Comparison of ENCODE assay signal across 11 cellular contexts in the genomic region with DNA sequence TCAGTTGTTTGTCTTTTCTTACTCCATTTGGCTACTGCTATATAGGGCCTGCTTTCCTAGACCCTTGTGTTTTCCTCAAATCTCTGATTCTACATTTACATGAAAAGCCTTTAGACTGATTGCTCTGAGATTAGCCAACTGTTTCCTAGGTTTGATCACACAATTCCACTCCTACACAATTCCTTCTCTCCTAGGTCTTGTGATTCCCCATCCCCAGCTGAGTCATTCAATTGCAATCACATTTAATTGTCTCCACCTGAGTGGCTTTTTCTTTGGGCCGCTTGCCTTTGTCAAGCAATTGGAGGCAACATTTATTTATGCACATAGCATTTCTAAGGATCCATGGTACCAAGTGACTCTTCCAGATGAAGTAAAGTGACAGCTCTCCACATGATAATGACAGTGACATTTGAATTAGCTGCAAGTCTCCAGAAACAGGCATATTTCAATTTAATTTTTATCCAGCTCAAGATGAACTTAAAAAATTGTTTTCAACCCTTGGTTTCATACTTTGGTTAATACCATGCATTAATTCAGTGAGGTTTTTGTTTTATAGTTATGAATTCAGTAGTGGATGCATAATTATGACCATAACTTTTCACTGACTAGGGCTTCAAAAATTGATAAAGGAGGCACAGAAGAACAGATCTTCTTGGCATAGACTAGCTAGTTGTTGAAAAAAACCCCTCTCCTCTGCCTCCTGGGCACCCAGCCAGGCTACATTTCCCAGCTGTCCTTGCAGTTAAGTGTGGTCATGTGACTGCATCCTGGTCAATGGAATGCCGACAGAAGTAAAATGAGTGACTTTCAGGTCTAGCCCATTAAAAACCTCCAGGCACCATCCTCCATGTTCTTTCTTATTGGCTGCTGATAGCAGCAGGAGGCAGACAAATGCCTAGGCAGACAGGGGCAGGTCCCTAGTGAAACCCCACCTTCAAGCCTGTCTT. TPM values are rescaled to one million over a fixed set of nuclear protein-coding genes. Genes with fewer than 3 reads are reported as not detected.
DNase-seq lines count a peak whose midpoint lies in the region; ATAC-seq, FAIRE-seq and TF ChIP-seq lines count a peak whose summit lies in the region.
"Had no signal": no experiment of that assay in that cellular context is flagged by ENCODE, and none has a peak within 500 bp of the region (broad histone marks: within the 10 kb centered on the region; RNA-seq: fewer than 3 reads in every experiment).

No MANE protein-coding gene starts in this region.

- CTCF ChIA-PET in A673 (lab: Charles Lee), result no interaction called here
- CTCF ChIA-PET in activated CD4-positive, alpha-beta T cell treated with anti-CD3 and anti-CD28 coated beads for 36 hours (lab: Charles Lee), result no interaction called here

- no peaks in the 10 kb centered on the region for H3K36me3 Mint-ChIP-seq in activated CD4-positive, alpha-beta T cell treated with anti-CD3 and anti-CD28 coated beads for 36 hours (ENCODE audit: low read depth)

- POLR2A ChIA-PET in A673 (lab: Charles Lee; ENCODE audit: low non-redundant PET), result no interaction called here
- POLR2A ChIA-PET in activated CD4-positive, alpha-beta T cell treated with anti-CD3 and anti-CD28 coated beads for 36 hours (lab: Charles Lee), result no interaction called here

- H3K27ac Mint-ChIP-seq in activated CD4-positive, alpha-beta T cell treated with anti-CD3 and anti-CD28 coated beads for 36 hours, result no peak overlapping the region
- H3K27ac Mint-ChIP-seq: activated naive CD4-positive, alpha-beta T cell treated with anti-CD3 and anti-CD28 coated beads, Interleukin-2, amount 50 U/mL, for 72 hours had no signal

- H3K27me3 Mint-ChIP-seq in activated CD4-positive, alpha-beta T cell treated with anti-CD3 and anti-CD28 coated beads for 36 hours, result no peaks in the 10 kb centered on the region

- H3K36me3 ChIP-seq in A673 (ENCODE audit: insufficient read depth, low read length, poor library complexity, severe bottlenecking), result no peaks in the 10 kb centered on the region

- TF ChIP-seq CTCF in A673 (conservative IDR thresholded peaks at IDR 0.05; ENCODE audit: low read depth, low read length) (no peak), HL-60 (IDR thresholded peaks at IDR 0.05; ENCODE audit: insufficient read depth, low read length) (no peak), astrocyte of the spinal cord (IDR thresholded peaks at IDR 0.05; ENCODE audit: low read depth, low read length) (no peak)

- intact Hi-C loops in A673 (cut with micrococcal nuclease; ENCODE audit: unreplicated experiment), result no loop called here
- intact Hi-C loops in activated CD4-positive, alpha-beta T cell treated with anti-CD3 and anti-CD28 coated beads for 36 hours (cut with DNase I, micrococcal nuclease), result no loop called here

- no peaks in the 10 kb centered on the region for H3K27me3 ChIP-seq in A673 (replicated peaks; ENCODE audit: insufficient read depth, low read depth, low read length, poor library complexity)
- no peaks in the 10 kb centered on the region for H3K27me3 ChIP-seq in HL-60 (ENCODE audit: insufficient read depth, poor library complexity, severe bottlenecking)

- no peaks in the 10 kb centered on the region for H3K4me1 ChIP-seq in A673 (ENCODE audit: insufficient read depth, low read length, poor library complexity, severe bottlenecking)

- no peaks in the 10 kb centered on the region for H3K9me3 Mint-ChIP-seq in activated CD4-positive, alpha-beta T cell treated with anti-CD3 and anti-CD28 coated beads for 36 hours (ENCODE audit: low read depth)
- H3K9me3 Mint-ChIP-seq: activated naive CD4-positive, alpha-beta T cell treated with anti-CD3 and anti-CD28 coated beads, Interleukin-2, amount 50 U/mL, for 72 hours had no signal

- no TSS peak for BruUV-seq in A673 (replicated peaks; lab: Mats Ljungman, UMichigan)

- DNase-seq in A673 (ENCODE audit: low spot score), result peak; percentile 25
- DNase-seq in HL-60 (ENCODE audit: low read depth in 1 of 2, low spot score in 1 of 2), result no peak
- peak; percentile 24 for DNase-seq in astrocyte of the spinal cord (ENCODE audit: low read depth, low spot score)
- no peak for DNase-seq in activated CD4-positive, alpha-beta T cell treated with anti-CD3 and anti-CD28 coated beads, Interleukin-2, amount 50 U/mL, for 1 hour
- no peak for DNase-seq in activated CD4-positive, alpha-beta T cell treated with anti-CD3 and anti-CD28 coated beads for 36 hours
- DNase-seq: C1 segment of cervical spinal cord, NCI-H187 had no signal

- H3K4me3 Mint-ChIP-seq in activated CD4-positive, alpha-beta T cell treated with anti-CD3 and anti-CD28 coated beads for 36 hours, result no peak overlapping the region

- no peak overlapping the region for H3K27ac ChIP-seq in A673 (ENCODE audit: low read depth, low read length, poor library complexity, severe bottlenecking)
- peak overlapping the region; percentile 27; the same call in 1 of the 2 replicates for H3K27ac ChIP-seq in HL-60 (replicated peaks)

- peaks cover 9% of the 10 kb centered on the region for H3K9me3 ChIP-seq in A673 (ENCODE audit: low read depth, low read length, poor library complexity, severe bottlenecking)

- ATAC-seq in GM21423 (IDR thresholded peaks at IDR 0.05; ENCODE audit: unreplicated experiment), result no peak
- ATAC-seq in GM21825 (IDR thresholded peaks at IDR 0.05; ENCODE audit: unreplicated experiment), result no peak
- no peak for ATAC-seq in activated CD4-positive, alpha-beta T cell treated with anti-CD3 and anti-CD28 coated beads for 36 hours
- ATAC-seq: activated naive CD4-positive, alpha-beta T cell treated with anti-CD3 and anti-CD28 coated beads, Interleukin-2, amount 50 U/mL, for 72 hours had no signal

- H3K4me3 ChIP-seq in A673 (ENCODE audit: low read depth, low read length, poor library complexity, severe bottlenecking) (no peak overlapping the region), HL-60 (replicated peaks; ENCODE audit: insufficient read depth, low read length) (no peak overlapping the region), astrocyte of the spinal cord (ENCODE audit: low read depth, low read length) (no peak overlapping the region)

- H3K4me1 Mint-ChIP-seq in activated CD4-positive, alpha-beta T cell treated with anti-CD3 and anti-CD28 coated beads for 36 hours, result no peaks in the 10 kb centered on the region

- in situ Hi-C loops in astrocyte of the spinal cord (cut with HindIII; ENCODE audit: low sequenced_read_pairs), result no loop called here

- FAIRE-seq in islet of Langerhans (lab: Jason Lieb, UNC), result peak; percentile 17

RNA-seq across cellular contexts. Expression of a gene that starts 35.6 kb away (rescaled TPM):
- not detected in 2 replicates for total RNA-seq in A673 (2021)
- not detected for total RNA-seq in activated CD4-positive, alpha-beta T cell treated with anti-CD3 and anti-CD28 coated beads for 36 hours
- total RNA-seq: activated naive CD4-positive, alpha-beta T cell treated with anti-CD3 and anti-CD28 coated beads, Interleukin-2, amount 50 U/mL, for 72 hours had no signal

Comparison
In these comparisons a context has a peak if more than half of its experiments do, and no peak if none do; other contexts are left out.
1. DNase-seq: peak in A673 (single experiment) and astrocyte of the spinal cord (single experiment); none in HL-60 (0 of 2), activated CD4-positive, alpha-beta T cell treated with anti-CD3 and anti-CD28 coated beads, Interleukin-2, amount 50 U/mL, for 1 hour (single experiment) and activated CD4-positive, alpha-beta T cell treated with anti-CD3 and anti-CD28 coated beads for 36 hours (single experiment).